8 cellular contexts compared by ENCODE assay signal in the genomic region with DNA sequence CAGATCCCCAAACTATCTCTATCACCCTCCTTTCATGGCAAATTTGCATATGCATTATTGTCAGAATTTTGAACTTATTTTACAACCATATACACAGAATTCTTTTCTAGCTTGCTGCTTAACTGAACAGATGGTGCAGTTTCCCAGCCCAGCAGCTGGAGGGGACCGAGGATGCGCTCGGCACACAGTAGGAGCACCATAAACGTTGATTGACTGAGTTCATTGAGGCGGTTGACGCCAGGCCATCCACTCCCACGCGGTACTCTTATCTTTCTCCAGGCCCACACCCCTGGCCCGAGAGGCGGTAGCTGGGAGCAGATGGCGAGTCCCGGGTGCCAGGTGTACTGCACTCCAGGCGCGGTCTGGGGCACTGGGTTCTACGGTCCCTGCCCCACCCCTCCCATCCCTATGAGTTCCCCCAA. TPM values are rescaled to one million over a fixed set of nuclear protein-coding genes. Genes with fewer than 3 reads are reported as not detected.
A peak's percentile ranks its signal among the peaks of the same experiment; 100 is the strongest.
DNase-seq lines count a peak whose midpoint lies in the region; ATAC-seq and TF ChIP-seq lines count a peak whose summit lies in the region.

No MANE protein-coding gene starts in this region.

- peak overlapping the region; percentile 88 for H3K4me3 Mint-ChIP-seq in activated T-cell treated with anti-CD3 and anti-CD28 coated beads, Interleukin-2, amount 50 U/mL, for 4 hours

- H3K9me3 Mint-ChIP-seq in activated T-cell treated with anti-CD3 and anti-CD28 coated beads, Interleukin-2, amount 50 U/mL, for 4 hours: peaks cover 12% of the 10 kb centered on the region

- H3K36me3 Mint-ChIP-seq in activated T-cell treated with anti-CD3 and anti-CD28 coated beads, Interleukin-2, amount 50 U/mL, for 4 hours (ENCODE audit: insufficient read depth): no peaks in the 10 kb centered on the region

- DNase-seq in activated T-cell treated with anti-CD3 and anti-CD28 coated beads, Interleukin-2, amount 50 U/mL, for 4 hours: no peak
- no peak for DNase-seq in activated T-cell treated with anti-CD3 and anti-CD28 coated beads, Interleukin-2, amount 50 U/mL, for 1 hour
- DNase-seq in MG63 (no peak), choroid plexus epithelial cell (ENCODE audit: low read depth) (peak; percentile 20), mucosa of gallbladder (ENCODE audit: low spot score) (peak; percentile 38), GOT3 (lab: John Stamatoyannopoulos, UW) (no peak), T-helper 9 cell (no peak), CD1c-positive myeloid dendritic cell (ENCODE audit: extremely low spot score) (no peak)

- H3K27me3 Mint-ChIP-seq in activated T-cell treated with anti-CD3 and anti-CD28 coated beads, Interleukin-2, amount 50 U/mL, for 4 hours (ENCODE audit: low read depth): peaks cover 38% of the 10 kb centered on the region

- TF ChIP-seq CTCF in choroid plexus epithelial cell (conservative IDR thresholded peaks at IDR 0.05; ENCODE audit: low read depth, low read length): no peak

- H3K4me3 ChIP-seq in MG63 (peak overlapping the region; percentile 62; the same call in 1 of the 2 replicates), choroid plexus epithelial cell (ENCODE audit: low read depth, low read length) (peak overlapping the region; percentile 75)

- H3K9me3 ChIP-seq in MG63: no peaks in the 10 kb centered on the region

- ATAC-seq in activated T-cell treated with anti-CD3 and anti-CD28 coated beads, Interleukin-2, amount 50 U/mL, for 4 hours: no peak

- H3K36me3 ChIP-seq in MG63: no peaks in the 10 kb centered on the region

- peaks cover 9% of the 10 kb centered on the region for H3K4me1 Mint-ChIP-seq in activated T-cell treated with anti-CD3 and anti-CD28 coated beads, Interleukin-2, amount 50 U/mL, for 4 hours (ENCODE audit: low read depth)

- no peaks in the 10 kb centered on the region for H3K27me3 ChIP-seq in MG63

RNA-seq across cellular contexts. Expression of gene SOX4, which starts 6.8 kb away (rescaled TPM):
- total RNA-seq in activated T-cell treated with anti-CD3 and anti-CD28 coated beads, Interleukin-2, amount 50 U/mL, for 4 hours: 1 to 10 TPM in 1 of 3 donors, under 1 TPM in 2; 0.63 to 1.3 (median 0.71) TPM
- 7.9 and 8.3 TPM in 2 replicates for total RNA-seq in MG63 (2014; rRNA removed; shearing (Covaris generic); ENCODE audit: low replicate concordance)
- total RNA-seq in mucosa of gallbladder: 79.4 TPM

Comparison
In these comparisons a context has a peak if more than half of its experiments do, and no peak if none do; other contexts are left out.
1. DNase-seq: peak in choroid plexus epithelial cell (single experiment) and mucosa of gallbladder (single experiment); none in activated T-cell treated with anti-CD3 and anti-CD28 coated beads, Interleukin-2, amount 50 U/mL, for 4 hours (single experiment), activated T-cell treated with anti-CD3 and anti-CD28 coated beads, Interleukin-2, amount 50 U/mL, for 1 hour (single experiment), MG63 (single experiment), GOT3 (single experiment), T-helper 9 cell (single experiment) and CD1c-positive myeloid dendritic cell (single experiment).